In the genomic region with DNA sequence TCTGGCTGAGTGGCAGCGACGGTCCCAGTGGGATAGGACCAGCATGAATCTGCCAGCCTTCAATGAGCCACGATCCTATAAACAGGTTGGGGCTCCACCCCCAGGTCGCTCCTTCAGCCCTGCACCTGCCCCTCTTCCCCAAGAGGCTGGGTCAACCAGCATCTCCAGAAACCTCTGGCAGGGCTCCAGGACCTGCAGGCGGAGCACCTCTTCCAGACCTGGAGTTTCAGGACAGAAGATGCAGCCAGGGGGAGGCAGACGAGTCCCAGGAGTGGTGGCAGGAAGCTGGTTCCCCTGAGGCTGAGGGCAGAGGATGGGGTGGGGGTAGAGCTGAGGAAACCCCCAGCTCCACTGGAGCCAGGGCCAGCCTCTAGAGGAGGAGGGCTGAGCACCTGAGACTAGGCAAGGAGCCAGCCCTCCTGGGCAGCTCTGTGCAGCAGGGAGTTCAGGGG, we compare ENCODE assay signal across 1 cellular context.
TF ChIP-seq lines count a peak whose summit lies in the region.

A gene with protein sequence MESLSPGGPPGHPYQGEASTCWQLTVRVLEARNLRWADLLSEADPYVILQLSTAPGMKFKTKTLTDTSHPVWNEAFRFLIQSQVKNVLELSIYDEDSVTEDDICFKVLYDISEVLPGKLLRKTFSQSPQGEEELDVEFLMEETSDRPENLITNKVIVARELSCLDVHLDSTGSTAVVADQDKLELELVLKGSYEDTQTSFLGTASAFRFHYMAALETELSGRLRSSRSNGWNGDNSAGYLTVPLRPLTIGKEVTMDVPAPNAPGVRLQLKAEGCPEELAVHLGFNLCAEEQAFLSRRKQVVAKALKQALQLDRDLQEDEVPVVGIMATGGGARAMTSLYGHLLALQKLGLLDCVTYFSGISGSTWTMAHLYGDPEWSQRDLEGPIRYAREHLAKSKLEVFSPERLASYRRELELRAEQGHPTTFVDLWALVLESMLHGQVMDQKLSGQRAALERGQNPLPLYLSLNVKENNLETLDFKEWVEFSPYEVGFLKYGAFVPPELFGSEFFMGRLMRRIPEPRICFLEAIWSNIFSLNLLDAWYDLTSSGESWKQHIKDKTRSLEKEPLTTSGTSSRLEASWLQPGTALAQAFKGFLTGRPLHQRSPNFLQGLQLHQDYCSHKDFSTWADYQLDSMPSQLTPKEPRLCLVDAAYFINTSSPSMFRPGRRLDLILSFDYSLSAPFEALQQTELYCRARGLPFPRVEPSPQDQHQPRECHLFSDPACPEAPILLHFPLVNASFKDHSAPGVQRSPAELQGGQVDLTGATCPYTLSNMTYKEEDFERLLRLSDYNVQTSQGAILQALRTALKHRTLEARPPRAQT (minus strand): TSS at position 51 of the 452 bp plus-strand sequence. CDS start 103 bp downstream, outside the sequence.

TF ChIP-seq in H1, 55 proteins besides CTCF, POLR2A, EP300 and RAD21 (continued from another document):
- TF ChIP-seq SIX5 (IDR thresholded peaks at IDR 0.05; ENCODE audit: low read depth, low read length) (no peak), TCF12 (IDR thresholded peaks at IDR 0.05; ENCODE audit: low read depth, low read length) (no peak), SP1 (IDR thresholded peaks at IDR 0.05; ENCODE audit: low read depth, low read length) (no peak), EGR1 (IDR thresholded peaks at IDR 0.05; ENCODE audit: borderline replicate concordance, low read depth, low read length) (no peak), POU5F1 (IDR thresholded peaks at IDR 0.05; ENCODE audit: low read depth, low read length) (no peak), TEAD4 (IDR thresholded peaks at IDR 0.05; ENCODE audit: low read depth, low read length) (no peak)
- TF ChIP-seq, protein P1, sequence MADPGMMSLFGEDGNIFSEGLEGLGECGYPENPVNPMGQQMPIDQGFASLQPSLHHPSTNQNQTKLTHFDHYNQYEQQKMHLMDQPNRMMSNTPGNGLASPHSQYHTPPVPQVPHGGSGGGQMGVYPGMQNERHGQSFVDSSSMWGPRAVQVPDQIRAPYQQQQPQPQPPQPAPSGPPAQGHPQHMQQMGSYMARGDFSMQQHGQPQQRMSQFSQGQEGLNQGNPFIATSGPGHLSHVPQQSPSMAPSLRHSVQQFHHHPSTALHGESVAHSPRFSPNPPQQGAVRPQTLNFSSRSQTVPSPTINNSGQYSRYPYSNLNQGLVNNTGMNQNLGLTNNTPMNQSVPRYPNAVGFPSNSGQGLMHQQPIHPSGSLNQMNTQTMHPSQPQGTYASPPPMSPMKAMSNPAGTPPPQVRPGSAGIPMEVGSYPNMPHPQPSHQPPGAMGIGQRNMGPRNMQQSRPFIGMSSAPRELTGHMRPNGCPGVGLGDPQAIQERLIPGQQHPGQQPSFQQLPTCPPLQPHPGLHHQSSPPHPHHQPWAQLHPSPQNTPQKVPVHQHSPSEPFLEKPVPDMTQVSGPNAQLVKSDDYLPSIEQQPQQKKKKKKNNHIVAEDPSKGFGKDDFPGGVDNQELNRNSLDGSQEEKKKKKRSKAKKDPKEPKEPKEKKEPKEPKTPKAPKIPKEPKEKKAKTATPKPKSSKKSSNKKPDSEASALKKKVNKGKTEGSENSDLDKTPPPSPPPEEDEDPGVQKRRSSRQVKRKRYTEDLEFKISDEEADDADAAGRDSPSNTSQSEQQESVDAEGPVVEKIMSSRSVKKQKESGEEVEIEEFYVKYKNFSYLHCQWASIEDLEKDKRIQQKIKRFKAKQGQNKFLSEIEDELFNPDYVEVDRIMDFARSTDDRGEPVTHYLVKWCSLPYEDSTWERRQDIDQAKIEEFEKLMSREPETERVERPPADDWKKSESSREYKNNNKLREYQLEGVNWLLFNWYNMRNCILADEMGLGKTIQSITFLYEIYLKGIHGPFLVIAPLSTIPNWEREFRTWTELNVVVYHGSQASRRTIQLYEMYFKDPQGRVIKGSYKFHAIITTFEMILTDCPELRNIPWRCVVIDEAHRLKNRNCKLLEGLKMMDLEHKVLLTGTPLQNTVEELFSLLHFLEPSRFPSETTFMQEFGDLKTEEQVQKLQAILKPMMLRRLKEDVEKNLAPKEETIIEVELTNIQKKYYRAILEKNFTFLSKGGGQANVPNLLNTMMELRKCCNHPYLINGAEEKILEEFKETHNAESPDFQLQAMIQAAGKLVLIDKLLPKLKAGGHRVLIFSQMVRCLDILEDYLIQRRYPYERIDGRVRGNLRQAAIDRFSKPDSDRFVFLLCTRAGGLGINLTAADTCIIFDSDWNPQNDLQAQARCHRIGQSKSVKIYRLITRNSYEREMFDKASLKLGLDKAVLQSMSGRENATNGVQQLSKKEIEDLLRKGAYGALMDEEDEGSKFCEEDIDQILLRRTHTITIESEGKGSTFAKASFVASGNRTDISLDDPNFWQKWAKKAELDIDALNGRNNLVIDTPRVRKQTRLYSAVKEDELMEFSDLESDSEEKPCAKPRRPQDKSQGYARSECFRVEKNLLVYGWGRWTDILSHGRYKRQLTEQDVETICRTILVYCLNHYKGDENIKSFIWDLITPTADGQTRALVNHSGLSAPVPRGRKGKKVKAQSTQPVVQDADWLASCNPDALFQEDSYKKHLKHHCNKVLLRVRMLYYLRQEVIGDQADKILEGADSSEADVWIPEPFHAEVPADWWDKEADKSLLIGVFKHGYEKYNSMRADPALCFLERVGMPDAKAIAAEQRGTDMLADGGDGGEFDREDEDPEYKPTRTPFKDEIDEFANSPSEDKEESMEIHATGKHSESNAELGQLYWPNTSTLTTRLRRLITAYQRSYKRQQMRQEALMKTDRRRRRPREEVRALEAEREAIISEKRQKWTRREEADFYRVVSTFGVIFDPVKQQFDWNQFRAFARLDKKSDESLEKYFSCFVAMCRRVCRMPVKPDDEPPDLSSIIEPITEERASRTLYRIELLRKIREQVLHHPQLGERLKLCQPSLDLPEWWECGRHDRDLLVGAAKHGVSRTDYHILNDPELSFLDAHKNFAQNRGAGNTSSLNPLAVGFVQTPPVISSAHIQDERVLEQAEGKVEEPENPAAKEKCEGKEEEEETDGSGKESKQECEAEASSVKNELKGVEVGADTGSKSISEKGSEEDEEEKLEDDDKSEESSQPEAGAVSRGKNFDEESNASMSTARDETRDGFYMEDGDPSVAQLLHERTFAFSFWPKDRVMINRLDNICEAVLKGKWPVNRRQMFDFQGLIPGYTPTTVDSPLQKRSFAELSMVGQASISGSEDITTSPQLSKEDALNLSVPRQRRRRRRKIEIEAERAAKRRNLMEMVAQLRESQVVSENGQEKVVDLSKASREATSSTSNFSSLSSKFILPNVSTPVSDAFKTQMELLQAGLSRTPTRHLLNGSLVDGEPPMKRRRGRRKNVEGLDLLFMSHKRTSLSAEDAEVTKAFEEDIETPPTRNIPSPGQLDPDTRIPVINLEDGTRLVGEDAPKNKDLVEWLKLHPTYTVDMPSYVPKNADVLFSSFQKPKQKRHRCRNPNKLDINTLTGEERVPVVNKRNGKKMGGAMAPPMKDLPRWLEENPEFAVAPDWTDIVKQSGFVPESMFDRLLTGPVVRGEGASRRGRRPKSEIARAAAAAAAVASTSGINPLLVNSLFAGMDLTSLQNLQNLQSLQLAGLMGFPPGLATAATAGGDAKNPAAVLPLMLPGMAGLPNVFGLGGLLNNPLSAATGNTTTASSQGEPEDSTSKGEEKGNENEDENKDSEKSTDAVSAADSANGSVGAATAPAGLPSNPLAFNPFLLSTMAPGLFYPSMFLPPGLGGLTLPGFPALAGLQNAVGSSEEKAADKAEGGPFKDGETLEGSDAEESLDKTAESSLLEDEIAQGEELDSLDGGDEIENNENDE (IDR thresholded peaks at IDR 0.05; ENCODE audit: insufficient replicate concordance, low read length): no peak
- TF ChIP-seq, protein P2, sequence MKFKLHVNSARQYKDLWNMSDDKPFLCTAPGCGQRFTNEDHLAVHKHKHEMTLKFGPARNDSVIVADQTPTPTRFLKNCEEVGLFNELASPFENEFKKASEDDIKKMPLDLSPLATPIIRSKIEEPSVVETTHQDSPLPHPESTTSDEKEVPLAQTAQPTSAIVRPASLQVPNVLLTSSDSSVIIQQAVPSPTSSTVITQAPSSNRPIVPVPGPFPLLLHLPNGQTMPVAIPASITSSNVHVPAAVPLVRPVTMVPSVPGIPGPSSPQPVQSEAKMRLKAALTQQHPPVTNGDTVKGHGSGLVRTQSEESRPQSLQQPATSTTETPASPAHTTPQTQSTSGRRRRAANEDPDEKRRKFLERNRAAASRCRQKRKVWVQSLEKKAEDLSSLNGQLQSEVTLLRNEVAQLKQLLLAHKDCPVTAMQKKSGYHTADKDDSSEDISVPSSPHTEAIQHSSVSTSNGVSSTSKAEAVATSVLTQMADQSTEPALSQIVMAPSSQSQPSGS (IDR thresholded peaks at IDR 0.05; ENCODE audit: low read length): no peak
